17 cellular contexts compared by ENCODE assay signal in genomic region chr17:72266099-72266852, GRCh38.
A peak's percentile ranks its signal among the peaks of the same experiment; 100 is the strongest.
DNase-seq lines count a peak whose midpoint lies in the region; TF ChIP-seq lines count a peak whose summit lies in the region.
"Had no signal": no experiment of that assay in that cellular context is flagged by ENCODE, and none has a peak within 500 bp of the region (broad histone marks: within the 10 kb centered on the region; RNA-seq: fewer than 3 reads in every experiment).

No MANE protein-coding gene starts in this region.

- H3K9me3 Mint-ChIP-seq in brain = peaks cover 0 to 11% (median 4%) of the 10 kb centered on the region in 5 experiments

- H3K4me3 Mint-ChIP-seq in brain = no peak overlapping the region
- H3K4me3 Mint-ChIP-seq: stimulated activated naive B cell treated with anti-CD40 and anti-IgM and Interleukin-4, amounts not matched to agents 10 μg/mL and 1 μg/mL and 100 μg/mL, for 72 hours had no signal

- H3K36me3 ChIP-seq in MM.1S (replicated peaks; ENCODE audit: insufficient read depth, low read length) = no peaks in the 10 kb centered on the region
- H3K36me3 ChIP-seq: BLaER1 treated with 17β-estradiol and CSF1 and Interleukin-3, amounts not matched to agents 10 nM and 100 nM; tibial nerve had no signal

- no peaks in the 10 kb centered on the region for H3K79me2 ChIP-seq in MM.1S (ENCODE audit: low read length)

- no peak for TF ChIP-seq CTCF in brain (conservative IDR thresholded peaks at IDR 0.05)
- TF ChIP-seq CTCF in MM.1S (IDR thresholded peaks at IDR 0.05; ENCODE audit: low read length) = no peak

- peak overlapping the region; percentile 23 to 89 (median 71) for H3K27ac Mint-ChIP-seq in brain
- H3K27ac Mint-ChIP-seq: stimulated activated naive B cell treated with anti-CD40 and anti-IgM and Interleukin-4, amounts not matched to agents 10 μg/mL and 1 μg/mL and 100 μg/mL, for 72 hours had no signal

- H3K4me2 ChIP-seq in MM.1S (ENCODE audit: low read depth, low read length) = no peak overlapping the region
- H3K4me2 ChIP-seq: BLaER1 treated with 17β-estradiol and CSF1 and Interleukin-3, amounts not matched to agents 10 nM and 100 nM had no signal

- peaks cover 55% of the 10 kb centered on the region for H3K4me1 Mint-ChIP-seq in brain
- H3K4me1 Mint-ChIP-seq: stimulated activated naive B cell treated with anti-CD40 and anti-IgM and Interleukin-4, amounts not matched to agents 10 μg/mL and 1 μg/mL and 100 μg/mL, for 72 hours had no signal

- H4K20me1 ChIP-seq in MM.1S (ENCODE audit: insufficient read depth, low read length) = no peaks in the 10 kb centered on the region
- H4K20me1 ChIP-seq: BLaER1 treated with 17β-estradiol and CSF1 and Interleukin-3, amounts not matched to agents 10 nM and 100 nM had no signal

- no peaks in the 10 kb centered on the region for H3K9me3 ChIP-seq in MM.1S (replicated peaks; ENCODE audit: insufficient read depth, low read length)
- H3K9me3 ChIP-seq: tibial nerve had no signal

- H3K27ac ChIP-seq in MM.1S (ENCODE audit: low read length) = no peak overlapping the region
- H3K27ac ChIP-seq: BLaER1 treated with 17β-estradiol and CSF1 and Interleukin-3, amounts not matched to agents 10 nM and 100 nM; tibial nerve had no signal

- no peak overlapping the region for H2AFZ ChIP-seq in MM.1S (ENCODE audit: low read length)

- H3K4me1 ChIP-seq in MM.1S (ENCODE audit: low read length) = no peaks in the 10 kb centered on the region
- H3K4me1 ChIP-seq: BLaER1 treated with 17β-estradiol and CSF1 and Interleukin-3, amounts not matched to agents 10 nM and 100 nM had no signal

- DNase-seq in NCI-H2029 treated with DMSO at 0.1 percent for 48 hours (lab: John Stamatoyannopoulos, UW) = peak; percentile 35
- DNase-seq in NCI-H2029 (lab: John Stamatoyannopoulos, UW) = no peak
- DNase-seq in NCI-H2081 (lab: John Stamatoyannopoulos, UW) = peak; percentile 79 to 93
- peak; percentile 3 for DNase-seq in renal cortical epithelial cell (ENCODE audit: low read depth)
- DNase-seq in stimulated activated CD4-positive, alpha-beta T cell treated with anti-CD3 and anti-CD28 coated beads, Interleukin-15, amount 100 ng/mL, for 24 hours = no peak
- DNase-seq in GDM1 (lab: John Stamatoyannopoulos, UW) = no peak
- DNase-seq in MM.1S = no peak
- DNase-seq: 8988T; activated CD8-positive, alpha-beta memory T cell treated with anti-CD3 and anti-CD28 coated beads, Interleukin-2, amount 50 U/mL, for 4 hours; activated gamma-delta T cell treated with Interleukin-2 at 50 U/mL for 16 hours; foreskin melanocyte; IMR-90; posterior cingulate gyrus; stimulated activated naive B cell treated with anti-CD40 and anti-IgM and Interleukin-4, amounts not matched to agents 10 μg/mL and 1 μg/mL and 100 μg/mL, for 72 hours had no signal

- H3K27me3 Mint-ChIP-seq in brain = no peaks in the 10 kb centered on the region

- no peaks in the 10 kb centered on the region for H3K9me2 ChIP-seq in MM.1S (replicated peaks; ENCODE audit: insufficient read depth, low read length)

- no peak overlapping the region for H3K9ac ChIP-seq in MM.1S (ENCODE audit: low read length)
- H3K9ac ChIP-seq: BLaER1 treated with 17β-estradiol and CSF1 and Interleukin-3, amounts not matched to agents 10 nM and 100 nM had no signal

- H3K36me3 Mint-ChIP-seq in brain = no peaks in the 10 kb centered on the region
- H3K36me3 Mint-ChIP-seq: stimulated activated naive B cell treated with anti-CD40 and anti-IgM and Interleukin-4, amounts not matched to agents 10 μg/mL and 1 μg/mL and 100 μg/mL, for 72 hours had no signal

- no peaks in the 10 kb centered on the region for H3F3A ChIP-seq in MM.1S (ENCODE audit: insufficient read depth, low read length)

- H3K4me3 ChIP-seq in MM.1S (ENCODE audit: low read length) = no peak overlapping the region
- H3K4me3 ChIP-seq: BLaER1 treated with 17β-estradiol and CSF1 and Interleukin-3, amounts not matched to agents 10 nM and 100 nM; tibial nerve had no signal

- no peaks in the 10 kb centered on the region for H3K27me3 ChIP-seq in MM.1S (replicated peaks; ENCODE audit: insufficient read depth, low read length)
- H3K27me3 ChIP-seq: BLaER1 treated with 17β-estradiol and CSF1 and Interleukin-3, amounts not matched to agents 10 nM and 100 nM; tibial nerve had no signal

Comparison
In these comparisons a context has a peak if more than half of its experiments do, and no peak if none do; other contexts are left out.
1. DNase-seq: peak in NCI-H2029 treated with DMSO at 0.1 percent for 48 hours (single experiment), NCI-H2081 (2 of 2) and renal cortical epithelial cell (single experiment); none in NCI-H2029 (single experiment), stimulated activated CD4-positive, alpha-beta T cell treated with anti-CD3 and anti-CD28 coated beads, Interleukin-15, amount 100 ng/mL, for 24 hours (single experiment), GDM1 (single experiment) and MM.1S (single experiment).